8 cellular contexts compared by ENCODE assay signal in genomic region chr19:3499738-3500428, GRCh38. TPM values are rescaled to one million over a fixed set of nuclear protein-coding genes. Genes with fewer than 3 reads are reported as not detected.
DNase-seq lines count a peak whose midpoint lies in the region; ATAC-seq and TF ChIP-seq lines count a peak whose summit lies in the region.

No MANE protein-coding gene starts in this region.

- H3K36me3 Mint-ChIP-seq in osteocyte (ENCODE audit: unreplicated experiment), result peaks cover 8% of the 10 kb centered on the region

- H3K4me3 ChIP-seq in NT2/D1 (ENCODE audit: insufficient read length, low read depth) (peak overlapping the region; percentile 97), epithelial cell of proximal tubule (ENCODE audit: low read depth, low read length) (peak overlapping the region; percentile 92)

- TF ChIP-seq CTCF in epithelial cell of proximal tubule (conservative IDR thresholded peaks at IDR 0.05; ENCODE audit: low read depth, low read length), result no peak
- TF ChIP-seq CTCF in osteocyte (IDR thresholded peaks at IDR 0.05), result no peak

- H3K9me3 ChIP-seq in NT2/D1 (ENCODE audit: insufficient read depth, low read length), result no peaks in the 10 kb centered on the region

- H3K27me3 Mint-ChIP-seq in osteocyte (ENCODE audit: unreplicated experiment), result no peaks in the 10 kb centered on the region

- peaks cover 41% of the 10 kb centered on the region for H3K36me3 ChIP-seq in NT2/D1 (ENCODE audit: insufficient read depth, insufficient read length, low read length)

- peaks cover 2% of the 10 kb centered on the region for H3K4me1 ChIP-seq in NT2/D1 (ENCODE audit: insufficient read depth, insufficient read length)

- DNase-seq in NT2/D1 (ENCODE audit: low read depth, low spot score), result no peak
- no peak for DNase-seq in epithelial cell of proximal tubule (ENCODE audit: low read depth)
- DNase-seq in osteocyte (ENCODE audit: extremely low spot score, unreplicated experiment), result no peak
- no peak for DNase-seq in stimulated activated CD4-positive, alpha-beta T cell treated with anti-CD3 and anti-CD28 coated beads, Interleukin-4, amount 100 ng/mL, for 1 hour
- no peak for DNase-seq in middle frontal gyrus (ENCODE audit: extremely low spot score, low spot score)
- no peak for DNase-seq in midbrain (lab: John Stamatoyannopoulos, UW)
- no peak for DNase-seq in T1000 (lab: John Stamatoyannopoulos, UW)

- peak overlapping the region; percentile 97 for H3K9ac ChIP-seq in NT2/D1 (ENCODE audit: insufficient read length, low read depth)

- H3K4me1 Mint-ChIP-seq in osteocyte (ENCODE audit: unreplicated experiment), result peaks cover 15% of the 10 kb centered on the region

- peak overlapping the region; percentile 87 for H3K4me3 Mint-ChIP-seq in osteocyte (ENCODE audit: unreplicated experiment)

- H3K9me3 Mint-ChIP-seq in osteocyte (ENCODE audit: unreplicated experiment), result no peaks in the 10 kb centered on the region

- H3K27me3 ChIP-seq in NT2/D1 (ENCODE audit: insufficient read depth, insufficient read length), result no peaks in the 10 kb centered on the region

- peak; percentile 2 for ATAC-seq in GM18907 (IDR thresholded peaks at IDR 0.05; ENCODE audit: unreplicated experiment)

- H3K27ac Mint-ChIP-seq in osteocyte (ENCODE audit: unreplicated experiment), result peak overlapping the region; percentile 96

RNA-seq across cellular contexts. Expression of gene DOHH, which starts 0.6 kb away (rescaled TPM):
- total RNA-seq in epithelial cell of proximal tubule (28.1 and 36.7 TPM in 2 replicates), osteocyte (10.0 and 10.8 TPM in 2 replicates)

RNA-seq across cellular contexts. Expression of gene FZR1, which starts 6.2 kb away (rescaled TPM):
- total RNA-seq in epithelial cell of proximal tubule, result 53.9 and 70.2 TPM in 2 replicates
- 45.3 and 49.5 TPM in 2 replicates for total RNA-seq in osteocyte

RNA-seq across cellular contexts. Expression of gene SMIM44, which starts 16.6 kb away (rescaled TPM):
- total RNA-seq in epithelial cell of proximal tubule, result 1.0 TPM in 1 of 2 replicates, not detected in the other
- total RNA-seq in osteocyte, result not detected in 2 replicates

RNA-seq across cellular contexts. Expression of gene SMIM24, which starts 19.6 kb away (rescaled TPM):
- total RNA-seq in epithelial cell of proximal tubule, result 1.4 and 2.5 TPM in 2 replicates
- not detected in 2 replicates for total RNA-seq in osteocyte

RNA-seq across cellular contexts. Expression of gene TEKTIP1, which starts 39.1 kb away (rescaled TPM):
- total RNA-seq in epithelial cell of proximal tubule (not detected in 2 replicates), osteocyte (0.73 and 0.97 TPM in 2 replicates)
